Comparison of ENCODE assay signal across 10 cellular contexts in the genomic region with DNA sequence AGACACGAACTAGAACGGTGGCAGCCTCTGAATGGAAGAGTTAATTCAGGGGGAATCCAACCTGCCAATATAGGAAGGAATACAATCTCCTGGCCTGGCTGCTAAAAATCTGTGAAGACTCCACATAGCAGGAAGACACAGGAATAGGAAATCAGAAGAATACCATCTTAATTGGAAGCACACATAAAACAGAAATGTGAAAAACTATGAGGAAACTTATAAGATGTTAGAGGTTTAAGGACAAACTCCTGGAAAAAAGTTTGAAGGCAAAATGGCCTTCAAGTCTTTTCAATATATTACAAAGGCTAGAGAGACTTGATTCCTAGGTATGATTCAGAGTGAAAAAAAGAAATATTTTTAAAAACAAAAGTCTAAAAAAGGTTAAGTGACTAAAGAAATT.
"Had no signal": no experiment of that assay in that cellular context is flagged by ENCODE, and none has a peak within 500 bp of the region (broad histone marks: within the 10 kb centered on the region; RNA-seq: fewer than 3 reads in every experiment).

No MANE protein-coding gene starts in this region.

- H3K4me1 ChIP-seq: HAP-1 had no signal

- H3K9ac ChIP-seq: GM23248, KMS-11 had no signal

- H3K36me3 Mint-ChIP-seq: IgD-negative memory B cell had no signal

- H3K9me3 ChIP-seq: HAP-1 had no signal

- H3K4me2 ChIP-seq: KMS-11 had no signal

- H2AFZ ChIP-seq: GM23248 had no signal

- DNase-seq: GM23248, GOT3, H7, KBM-7 had no signal

- H3K36me3 ChIP-seq: HAP-1 had no signal

- ATAC-seq: HCT116, HepG2 had no signal

- H3K27ac ChIP-seq: GM23248, HL-60, KMS-11 had no signal

- H3K4me3 ChIP-seq: GM23248, HAP-1 had no signal

- H3K27me3 Mint-ChIP-seq: IgD-negative memory B cell had no signal

- H3K4me3 Mint-ChIP-seq: IgD-negative memory B cell had no signal
